In the genomic region with DNA sequence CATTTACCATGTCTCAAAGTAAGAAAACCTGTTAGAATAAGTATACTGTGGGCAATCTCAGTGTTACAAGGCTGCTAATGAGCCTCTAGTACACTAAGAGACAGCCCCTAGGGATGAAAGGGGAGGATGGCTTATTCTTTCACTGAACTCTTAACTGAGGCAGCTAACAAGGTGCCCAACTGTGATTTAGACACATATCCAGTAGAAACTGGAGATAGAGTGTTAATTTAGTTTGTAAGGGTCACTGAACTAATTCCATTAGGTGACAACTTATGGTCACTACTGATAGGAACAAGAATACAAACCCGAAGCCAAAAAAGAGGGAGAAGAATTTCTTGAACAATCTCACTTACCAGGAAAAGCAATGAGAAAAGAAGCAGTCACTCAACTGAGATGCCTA, we compare ENCODE assay signal across 31 cellular contexts.
"Had no signal": no experiment of that assay in that cellular context is flagged by ENCODE, and none has a peak within 500 bp of the region (broad histone marks: within the 10 kb centered on the region; RNA-seq: fewer than 3 reads in every experiment).

No MANE protein-coding gene starts in this region.

- H3K9me3 Mint-ChIP-seq: activated naive CD4-positive, alpha-beta T cell treated with anti-CD3 and anti-CD28 coated beads, Interleukin-2, amount 10 ng/mL, durations not matched to agents 7 days and 5 days had no signal

- ATAC-seq: activated CD8-positive, alpha-beta memory T cell treated with anti-CD3 and anti-CD28 coated beads, Interleukin-2, amount 10 ng/mL, durations not matched to agents 7 days and 5 days; activated naive CD8-positive, alpha-beta T cell treated with anti-CD3 and anti-CD28 coated beads, Interleukin-2, amount 50 U/mL, for 24 hours had no signal

- H3K36me3 Mint-ChIP-seq: activated CD8-positive, alpha-beta memory T cell treated with anti-CD3 and anti-CD28 coated beads, Interleukin-2, amount 10 ng/mL, durations not matched to agents 7 days and 5 days; activated naive CD4-positive, alpha-beta T cell treated with anti-CD3 and anti-CD28 coated beads, Interleukin-2, amount 10 ng/mL, durations not matched to agents 7 days and 5 days; activated naive CD8-positive, alpha-beta T cell had no signal

- H3K27ac Mint-ChIP-seq: activated CD4-positive, alpha-beta memory T cell treated with anti-CD3 and anti-CD28 coated beads, Interleukin-2, amount 10 ng/mL, durations not matched to agents 7 days and 5 days; activated CD8-positive, alpha-beta memory T cell treated with anti-CD3 and anti-CD28 coated beads, Interleukin-2, amount 10 ng/mL, durations not matched to agents 7 days and 5 days; activated naive CD4-positive, alpha-beta T cell treated with anti-CD3 and anti-CD28 coated beads, Interleukin-2, amount 10 ng/mL, durations not matched to agents 7 days and 5 days; activated naive CD8-positive, alpha-beta T cell; activated naive CD8-positive, alpha-beta T cell treated with anti-CD3 and anti-CD28 coated beads, Interleukin-2, amount 50 U/mL, for 24 hours had no signal

- H3K27ac ChIP-seq: brain microvascular endothelial cell, SJCRH30, SK-N-MC, WERI-Rb-1 had no signal

- H3K36me3 ChIP-seq: brain microvascular endothelial cell, SJCRH30, WERI-Rb-1 had no signal

- H3K9me3 ChIP-seq: SJCRH30 had no signal

- H3K4me1 ChIP-seq: SJCRH30 had no signal

- H3K4me3 Mint-ChIP-seq: activated CD4-positive, alpha-beta memory T cell treated with anti-CD3 and anti-CD28 coated beads, Interleukin-2, amount 10 ng/mL, durations not matched to agents 7 days and 5 days; activated CD8-positive, alpha-beta memory T cell treated with anti-CD3 and anti-CD28 coated beads, Interleukin-2, amount 10 ng/mL, durations not matched to agents 7 days and 5 days; activated naive CD4-positive, alpha-beta T cell treated with anti-CD3 and anti-CD28 coated beads, Interleukin-2, amount 10 ng/mL, durations not matched to agents 7 days and 5 days; activated naive CD8-positive, alpha-beta T cell; activated naive CD8-positive, alpha-beta T cell treated with anti-CD3 and anti-CD28 coated beads, Interleukin-2, amount 50 U/mL, for 24 hours had no signal

- H3K27me3 Mint-ChIP-seq: activated CD4-positive, alpha-beta memory T cell treated with anti-CD3 and anti-CD28 coated beads, Interleukin-2, amount 10 ng/mL, durations not matched to agents 7 days and 5 days; activated CD8-positive, alpha-beta memory T cell treated with anti-CD3 and anti-CD28 coated beads, Interleukin-2, amount 10 ng/mL, durations not matched to agents 7 days and 5 days; activated naive CD4-positive, alpha-beta T cell treated with anti-CD3 and anti-CD28 coated beads, Interleukin-2, amount 10 ng/mL, durations not matched to agents 7 days and 5 days; activated naive CD8-positive, alpha-beta T cell; activated naive CD8-positive, alpha-beta T cell treated with anti-CD3 and anti-CD28 coated beads, Interleukin-2, amount 50 U/mL, for 24 hours had no signal

- H3K4me1 Mint-ChIP-seq: activated naive CD8-positive, alpha-beta T cell treated with anti-CD3 and anti-CD28 coated beads, Interleukin-2, amount 50 U/mL, for 24 hours had no signal

- H3K4me3 ChIP-seq: SJCRH30, SK-N-MC had no signal

- H3K27me3 ChIP-seq: brain microvascular endothelial cell, SJCRH30 had no signal

- DNase-seq: activated CD4-positive, alpha-beta memory T cell treated with anti-CD3 and anti-CD28 coated beads, Interleukin-2, amount 10 ng/mL, durations not matched to agents 7 days and 5 days; activated CD4-positive, alpha-beta T cell treated with anti-CD3 and anti-CD28 coated beads for 1 hour; activated CD4-positive, alpha-beta T cell treated with anti-CD3 and anti-CD28 coated beads for 48 hours; activated CD4-positive, CD25-positive, alpha-beta regulatory T cell; activated CD8-positive, alpha-beta memory T cell treated with anti-CD3 and anti-CD28 coated beads for 24 hours; activated CD8-positive, alpha-beta memory T cell treated with anti-CD3 and anti-CD28 coated beads, Interleukin-2, amount 10 ng/mL, durations not matched to agents 7 days and 5 days; activated CD8-positive, alpha-beta memory T cell treated with anti-CD3 and anti-CD28 coated beads, Interleukin-2, amount 50 U/mL, for 48 hours; activated effector memory CD4-positive, alpha-beta T cell treated with Interleukin-2 at 50 U/mL for 16 hours; activated naive CD4-positive, alpha-beta T cell treated with anti-CD3 and anti-CD28 coated beads, Interleukin-2, amount 10 ng/mL, durations not matched to agents 7 days and 5 days; activated naive CD8-positive, alpha-beta T cell treated with anti-CD3 and anti-CD28 coated beads, Interleukin-2, amount 50 U/mL, for 24 hours; activated T-cell treated with anti-CD3 and anti-CD28 coated beads, Interleukin-2, amount 50 U/mL, for 48 hours; anterior cingulate cortex; brain microvascular endothelial cell; central memory CD4-positive, alpha-beta T cell; Karpas-422; KBM-7; NCI-H1105; NCI-H1417 treated with DMSO at 0.1 percent for 48 hours; NCI-H187 treated with DMSO at 0.1 percent for 48 hours; NCI-H2081; NCI-H2227 treated with DMSO at 0.1 percent for 48 hours; NCI-H446; NCI-H510A treated with DMSO at 0.1 percent for 48 hours; NCI-H526 treated with DMSO at 0.1 percent for 48 hours; NK-92 treated with Interleukin-12 subunit alpha and Interleukin-12 subunit beta, amount 100 ng/mL, for 24 hours; SHP77; T1000; WERI-Rb-1 had no signal
